Comparison of ENCODE assay signal across 9 cellular contexts in genomic region chr19:48623556-48624066, GRCh38. TPM values are rescaled to one million over a fixed set of nuclear protein-coding genes. Genes with fewer than 3 reads are reported as not detected.
A peak's percentile ranks its signal among the peaks of the same experiment; 100 is the strongest.
DNase-seq lines count a peak whose midpoint lies in the region; ATAC-seq and TF ChIP-seq lines count a peak whose summit lies in the region.
"Had no signal": no experiment of that assay in that cellular context is flagged by ENCODE, and none has a peak within 500 bp of the region (broad histone marks: within the 10 kb centered on the region; RNA-seq: fewer than 3 reads in every experiment).

No MANE protein-coding gene starts in this region.

- CTCF ChIA-PET in Calu3 (lab: Charles Lee): interaction anchor here (0.7 kb wide), 2 partner anchors 52 to 91 kb away, joined by 3 to 4 read pairs; no protein-coding TSS in a partner anchor

- no peaks in the 10 kb centered on the region for H3K9me3 Mint-ChIP-seq in Calu3 (ENCODE audit: low read depth, unreplicated experiment)

- peaks cover 11% of the 10 kb centered on the region for H3K4me1 ChIP-seq in GM23248 (ENCODE audit: insufficient read depth)
- peaks cover 18% of the 10 kb centered on the region for H3K4me1 ChIP-seq in SJSA1 (replicated peaks)
- H3K4me1 ChIP-seq in esophagus squamous epithelium: peaks cover 25 to 86% (median 40%) of the 10 kb centered on the region in 3 donors

- peaks cover 27% of the 10 kb centered on the region for H3K36me3 Mint-ChIP-seq in Calu3 (ENCODE audit: insufficient read depth, unreplicated experiment)

- DNase-seq in GM23248 (no peak), SJSA1 (ENCODE audit: low read depth in 1 of 2, low spot score in 2 of 2) (no peak), esophagus squamous epithelium (lab: John Stamatoyannopoulos, UW) (no peak), retinal pigment epithelial cell (ENCODE audit: low read depth) (no peak), left colon (no peak), Calu3 (no peak), NOMO-1 (lab: John Stamatoyannopoulos, UW; ENCODE audit: unreplicated experiment in 2 of 2) (no peak)

- peak overlapping the region; percentile 75 for H3K9ac ChIP-seq in GM23248

- no peaks in the 10 kb centered on the region for H4K20me1 ChIP-seq in GM23248 (ENCODE audit: insufficient read depth)

- H3K27me3 ChIP-seq in GM23248 (replicated peaks; ENCODE audit: insufficient read depth): no peaks in the 10 kb centered on the region
- H3K27me3 ChIP-seq in SJSA1 (replicated peaks): no peaks in the 10 kb centered on the region
- H3K27me3 ChIP-seq in esophagus squamous epithelium: no peaks in the 10 kb centered on the region

- H3K9me3 ChIP-seq in GM23248 (ENCODE audit: low read depth) (no peaks in the 10 kb centered on the region), SJSA1 (replicated peaks) (no peaks in the 10 kb centered on the region), esophagus squamous epithelium (no peaks in the 10 kb centered on the region)

- no peak overlapping the region for H3K4me3 Mint-ChIP-seq in Calu3 (ENCODE audit: low read depth, unreplicated experiment)

- peak overlapping the region; percentile 72 for H3K4me2 ChIP-seq in GM23248 (ENCODE audit: unreplicated experiment)

- H3K27me3 Mint-ChIP-seq in Calu3 (ENCODE audit: unreplicated experiment): no peaks in the 10 kb centered on the region

- 25% methylated on average over 8 of the region's 8 CpGs for WGBS in GM23248 (ENCODE audit: low coverage in 1 of 2, low lambda C conversion rate in 2 of 2, missing lambda C conversion rate in 2 of 2), 2 experiments
- WGBS in esophagus squamous epithelium, 2 donors: 19 to 26% methylated on average over 8 of the region's 8 CpGs

- H3K79me2 ChIP-seq in GM23248 (ENCODE audit: insufficient read depth): peaks cover 26% of the 10 kb centered on the region

- no peak for ATAC-seq in left colon
- ATAC-seq in GM21529 (IDR thresholded peaks at IDR 0.05; ENCODE audit: unreplicated experiment): no peak

- BruUV-seq in Calu3 (replicated peaks; lab: Mats Ljungman, UMichigan): no TSS peak

- no peak overlapping the region for H3K27ac Mint-ChIP-seq in Calu3 (ENCODE audit: unreplicated experiment)

- no peak for TF ChIP-seq POLR2A in esophagus squamous epithelium (IDR thresholded peaks at IDR 0.05)

- intact Hi-C loops in esophagus squamous epithelium (cut with DNase I) (no loop called here), left colon (cut with DNase I, micrococcal nuclease) (no loop called here), Calu3 (cut with micrococcal nuclease; ENCODE audit: unreplicated experiment) (no loop called here)

- peak overlapping the region; percentile 80 for H2AFZ ChIP-seq in GM23248

- H3K9me2 ChIP-seq in GM23248 (ENCODE audit: insufficient read depth): no peaks in the 10 kb centered on the region

- TF ChIP-seq CTCF in esophagus squamous epithelium (IDR thresholded peaks at IDR 0.05) (no peak), retinal pigment epithelial cell (conservative IDR thresholded peaks at IDR 0.05; ENCODE audit: low read depth, low read length) (no peak), Calu3 (IDR thresholded peaks at IDR 0.05; ENCODE audit: unreplicated experiment) (no peak)

- H3K27ac ChIP-seq in GM23248 (peak overlapping the region; percentile 57), SJSA1 (peak overlapping the region; percentile 26; the same call in 1 of the 2 replicates), esophagus squamous epithelium (peak overlapping the region; percentile 75 to 91 (median 88))

- in situ Hi-C loops in GM23248 (cut with MboI): no loop called here

- peaks cover 44% of the 10 kb centered on the region for H3K4me1 Mint-ChIP-seq in Calu3 (ENCODE audit: low read depth, unreplicated experiment)

- no peaks in the 10 kb centered on the region for H3F3A ChIP-seq in GM23248 (ENCODE audit: insufficient read depth)

- H3K4me3 ChIP-seq in GM23248 (peak overlapping the region; percentile 66), SJSA1 (peak overlapping the region; percentile 43), esophagus squamous epithelium (peak overlapping the region; percentile 23 to 71 (median 46)), retinal pigment epithelial cell (ENCODE audit: low read length) (peak overlapping the region; percentile 43)

- H3K36me3 ChIP-seq in GM23248 (ENCODE audit: low read depth): no peaks in the 10 kb centered on the region
- peaks cover 15% of the 10 kb centered on the region for H3K36me3 ChIP-seq in SJSA1
- H3K36me3 ChIP-seq in esophagus squamous epithelium: peaks cover 0 to 18% (median 0%) of the 10 kb centered on the region in 3 donors

RNA-seq across cellular contexts. Expression of gene SPHK2, which starts 4.3 kb away (rescaled TPM):
- total RNA-seq in GM23248 (2014; rRNA removed; shearing (Covaris generic)): 5.2 and 7.2 TPM in 2 replicates
- 9.9 and 11.4 TPM in 2 replicates for polyA plus RNA-seq in GM23248 (2016; fragmentation: Nextera tagmentation; extraction: Ambion mirVana)
- total RNA-seq in SJSA1 (2014; rRNA removed; shearing (Covaris generic)): 7.1 and 8.8 TPM in 2 replicates
- 10 to 100 TPM in 2 of 4 donors, 1 to 10 TPM in 2; 7.0 to 10.9 (median 9.7) TPM for total RNA-seq in esophagus squamous epithelium
- 10 to 100 TPM; 45.1 to 51.0 TPM for total RNA-seq in left colon
- 20.5 and 24.2 TPM in 2 replicates for total RNA-seq in Calu3 (2022)

RNA-seq across cellular contexts. Expression of gene RPL18, which starts 4.6 kb away (rescaled TPM):
- total RNA-seq in GM23248 (2014; rRNA removed; shearing (Covaris generic)): 1,266 and 1,345 TPM in 2 replicates
- 659 and 663 TPM in 2 replicates for polyA plus RNA-seq in GM23248 (2016; fragmentation: Nextera tagmentation; extraction: Ambion mirVana)
- 1,668 and 2,023 TPM in 2 replicates for total RNA-seq in SJSA1 (2014; rRNA removed; shearing (Covaris generic))
- total RNA-seq in esophagus squamous epithelium: 1,000 to 10,000 TPM; 1,870 to 2,808 (median 2,491) TPM
- total RNA-seq in left colon: 1,000 to 10,000 TPM; 1,328 to 1,333 TPM
- 1,224 and 1,339 TPM in 2 replicates for total RNA-seq in Calu3 (2022)

RNA-seq across cellular contexts. Expression of gene FAM83E, which starts 8.7 kb away (rescaled TPM):
- not detected in 2 replicates for total RNA-seq in GM23248 (2014; rRNA removed; shearing (Covaris generic))
- not detected in 2 replicates for polyA plus RNA-seq in GM23248 (2016; fragmentation: Nextera tagmentation; extraction: Ambion mirVana)
- 0.11 TPM in 1 of 2 replicates, not detected in the other for total RNA-seq in SJSA1 (2014; rRNA removed; shearing (Covaris generic))
- total RNA-seq in esophagus squamous epithelium: 10 to 100 TPM in 1 of 4 donors, 1 to 10 TPM in 3; 3.1 to 12.3 (median 8.6) TPM
- total RNA-seq in left colon: 100 to 1,000 TPM; 180 to 247 TPM
- 8.2 and 13.3 TPM in 2 replicates for total RNA-seq in Calu3 (2022)
- total RNA-seq: renal cortical epithelial cell had no signal

RNA-seq across cellular contexts. Expression of gene DBP, which starts 13.6 kb away (rescaled TPM):
- 5.9 and 6.7 TPM in 2 replicates for total RNA-seq in GM23248 (2014; rRNA removed; shearing (Covaris generic))
- polyA plus RNA-seq in GM23248 (2016; fragmentation: Nextera tagmentation; extraction: Ambion mirVana): 3.3 and 3.7 TPM in 2 replicates
- 2.2 and 2.7 TPM in 2 replicates for total RNA-seq in SJSA1 (2014; rRNA removed; shearing (Covaris generic))
- total RNA-seq in esophagus squamous epithelium (10 to 100 TPM in 3 of 4 donors, 1 to 10 TPM in 1; 4.2 to 16.2 (median 11.7) TPM), left colon (10 to 100 TPM in 1 of 2 donors, 1 to 10 TPM in 1; 6.9 to 14.6 TPM), Calu3 (2022) (4.3 and 4.9 TPM in 2 replicates)

RNA-seq across cellular contexts. Expression of gene SPACA4, which starts 17.1 kb away (rescaled TPM):
- not detected in 2 replicates for total RNA-seq in GM23248 (2014; rRNA removed; shearing (Covaris generic))
- polyA plus RNA-seq in GM23248 (2016; fragmentation: Nextera tagmentation; extraction: Ambion mirVana): not detected in 2 replicates
- total RNA-seq in SJSA1 (2014; rRNA removed; shearing (Covaris generic)): not detected in 2 replicates
- total RNA-seq in esophagus squamous epithelium (1 to 10 TPM in 3 of 4 donors, not detected in 1; 1.3 to 1.7 (median 1.4) TPM), left colon (not detected), Calu3 (2022) (not detected in 2 replicates)
- total RNA-seq: renal cortical epithelial cell had no signal

Comparison
In these comparisons a context has a peak if more than half of its experiments do, and no peak if none do; other contexts are left out.
1. H3K27ac ChIP-seq: peak in every context shown above with its lines; median percentile 88 in esophagus squamous epithelium; 57 in GM23248; 26 in SJSA1.
2. RNA of gene FAM83E, which starts 8.7 kb away (total RNA-seq): 180 to 247 TPM in left colon; 3.1 to 12.3 TPM in esophagus squamous epithelium, 8.2 to 13.3 TPM in Calu3, 0.11 TPM in SJSA1 and not detected in GM23248; every median in the first group is over 10 times any median in the second.
3. Peak in every context shown above with its lines, with median percentiles within 50 percentile points of each other: H3K4me3 ChIP-seq.